Comparison of ENCODE assay signal across 24 cellular contexts in genomic region chr12:68344126-68344525, GRCh38.
"Had no signal": no experiment of that assay in that cellular context is flagged by ENCODE, and none has a peak within 500 bp of the region (broad histone marks: within the 10 kb centered on the region; RNA-seq: fewer than 3 reads in every experiment).

No MANE protein-coding gene starts in this region.

- H3K4me1 Mint-ChIP-seq: nephron progenitor cell had no signal

- H3K27ac Mint-ChIP-seq: effector memory CD8-positive, alpha-beta T cell; naive thymus-derived CD8-positive, alpha-beta T cell; nephron progenitor cell; stimulated activated memory B cell treated with anti-CD40 and anti-IgM and Interleukin-4, amounts not matched to agents 10 μg/mL and 1 μg/mL and 100 μg/mL, for 72 hours had no signal

- H3K36me3 ChIP-seq: left lung, prostate gland, right atrium auricular region, spleen, thoracic aorta, tibial nerve, upper lobe of left lung had no signal

- H3K4me1 ChIP-seq: left lung, prostate gland, right atrium auricular region, tibial nerve, upper lobe of left lung had no signal

- H3K27me3 ChIP-seq: right atrium auricular region, spleen, upper lobe of left lung had no signal

- H3K4me3 ChIP-seq: left lung, prostate gland, right atrium auricular region, skin epidermis, spleen, thoracic aorta, tibial nerve, upper lobe of left lung had no signal

- H3K9me3 ChIP-seq: left lung, prostate gland, right atrium auricular region, spleen, thoracic aorta, tibial nerve, upper lobe of left lung had no signal

- FAIRE-seq: frontal cortex, islet of Langerhans, urothelium cell line had no signal

- H3K9me3 Mint-ChIP-seq: effector memory CD8-positive, alpha-beta T cell; nephron progenitor cell; stimulated activated memory B cell treated with anti-CD40 and anti-IgM and Interleukin-4, amounts not matched to agents 10 μg/mL and 1 μg/mL and 100 μg/mL, for 72 hours had no signal

- DNase-seq: cortex of kidney; effector memory CD8-positive, alpha-beta T cell; hypothalamus; left cardiac atrium; left lung; mesenchymal stem cell; midbrain; naive thymus-derived CD8-positive, alpha-beta T cell; nephron progenitor cell; nucleus accumbens; spleen; stimulated activated CD4-positive, alpha-beta T cell treated with anti-CD3 and anti-CD28 coated beads, Interleukin-4, amount 100 ng/mL, for 4 hours; stimulated activated naive CD8-positive, alpha-beta T cell treated with anti-CD3 and anti-CD28 coated beads, Interleukin-15, Interleukin-2, amounts not matched to agents 100 U/mL and 50 U/mL, for 24 hours; substantia nigra; upper lobe of left lung had no signal

- H3K36me3 Mint-ChIP-seq: naive thymus-derived CD8-positive, alpha-beta T cell; stimulated activated memory B cell treated with anti-CD40 and anti-IgM and Interleukin-4, amounts not matched to agents 10 μg/mL and 1 μg/mL and 100 μg/mL, for 72 hours had no signal

- H3K27ac ChIP-seq: left lung, prostate gland, right atrium auricular region, spleen, thoracic aorta, tibial nerve, upper lobe of left lung had no signal

- H3K4me3 Mint-ChIP-seq: effector memory CD8-positive, alpha-beta T cell; naive thymus-derived CD8-positive, alpha-beta T cell; nephron progenitor cell; stimulated activated memory B cell treated with anti-CD40 and anti-IgM and Interleukin-4, amounts not matched to agents 10 μg/mL and 1 μg/mL and 100 μg/mL, for 72 hours had no signal

- ATAC-seq: effector memory CD8-positive, alpha-beta T cell; left cardiac atrium; left lung; naive thymus-derived CD8-positive, alpha-beta T cell; stimulated activated memory B cell treated with anti-CD40 and anti-IgM and Interleukin-4, amounts not matched to agents 10 μg/mL and 1 μg/mL and 100 μg/mL, for 72 hours; stimulated activated naive CD8-positive, alpha-beta T cell treated with anti-CD3 and anti-CD28 coated beads, Interleukin-15, Interleukin-2, amounts not matched to agents 100 U/mL and 50 U/mL, for 24 hours had no signal
